Comparison of ENCODE assay signal across 18 cellular contexts in genomic region chr17:72142614-72143013, GRCh38.
"Had no signal": no experiment of that assay in that cellular context is flagged by ENCODE, and none has a peak within 500 bp of the region (broad histone marks: within the 10 kb centered on the region; RNA-seq: fewer than 3 reads in every experiment).

No MANE protein-coding gene starts in this region.

- H3K27me3 ChIP-seq: ascending aorta, upper lobe of right lung had no signal

- H3K9me3 ChIP-seq: ascending aorta, spleen, upper lobe of right lung had no signal

- H3K27ac ChIP-seq: ascending aorta, coronary artery, spleen, upper lobe of right lung had no signal

- DNase-seq: activated CD4-positive, CD25-positive, alpha-beta regulatory T cell treated with anti-CD3 and anti-CD28 coated beads, Interleukin-2, amount 50 U/mL, for 72 hours; activated CD8-positive, alpha-beta memory T cell treated with anti-CD3 and anti-CD28 coated beads for 24 hours; activated CD8-positive, alpha-beta memory T cell treated with anti-CD3 and anti-CD28 coated beads, Interleukin-2, amount 50 U/mL, for 48 hours; activated gamma-delta T cell; erythroblast; foreskin melanocyte; glutamatergic neuron; hippocampal formation; islet precursor cell; midbrain; retina; spleen; stimulated activated CD4-positive, alpha-beta T cell treated with anti-CD3 and anti-CD28 coated beads, Interleukin-4, amount 100 ng/mL, for 4 hours; stimulated activated naive B cell treated with anti-CD40 and anti-IgM and Interleukin-4, amounts not matched to agents 10 μg/mL and 1 μg/mL and 100 μg/mL, for 72 hours; upper lobe of right lung had no signal

- H3K36me3 ChIP-seq: ascending aorta, spleen, upper lobe of right lung had no signal

- ATAC-seq: stimulated activated naive B cell treated with anti-CD40 and anti-IgM and Interleukin-4, amounts not matched to agents 10 μg/mL and 1 μg/mL and 100 μg/mL, for 72 hours; upper lobe of right lung had no signal

- H3K4me3 ChIP-seq: ascending aorta, coronary artery, lung, spleen, upper lobe of right lung had no signal

- H3K4me1 ChIP-seq: ascending aorta, spleen, upper lobe of right lung had no signal
